Comparison of ENCODE assay signal across 27 cellular contexts in genomic region chr22:48306785-48307570, GRCh38.
"Had no signal": no experiment of that assay in that cellular context is flagged by ENCODE, and none has a peak within 500 bp of the region (broad histone marks: within the 10 kb centered on the region; RNA-seq: fewer than 3 reads in every experiment).

No MANE protein-coding gene starts in this region.

- H3K27ac ChIP-seq: esophagus muscularis mucosa, foreskin keratinocyte, gastroesophageal sphincter, heart right ventricle, left lung, prostate gland, sigmoid colon, stomach, thyroid gland had no signal

- H3K4me3 Mint-ChIP-seq: dendritic cell treated with granulocyte-macrophage colony-stimulating factor and Interleukin-4, amounts not matched to agents 40 ng/mL and 50 ng/mL, for 4 days; memory B cell; mesothelial cell of epicardium; naive B cell; natural killer cell treated with Interleukin-12 subunit alpha and Interleukin-12 subunit beta and Interleukin-15 and Interleukin-18, amount 100 ng/mL, for 72 hours; neural crest cell; stimulated activated effector memory CD8-positive, alpha-beta T cell treated with anti-CD3 and anti-CD28 coated beads, Interleukin-12 subunit alpha, Interleukin-12 subunit beta, amount 100 ng/mL, for 72 hours; type B pancreatic cell had no signal

- H3K4me3 ChIP-seq: esophagus muscularis mucosa, gastroesophageal sphincter, heart right ventricle, left lung, lung, mucosa of descending colon, prostate gland, sigmoid colon, stomach, thyroid gland had no signal

- H3K27me3 ChIP-seq: foreskin keratinocyte, left lung, sigmoid colon, thyroid gland had no signal

- ATAC-seq: foreskin keratinocyte; gastroesophageal sphincter; left lung; mucosa of descending colon; natural killer cell treated with Interleukin-12 subunit alpha and Interleukin-12 subunit beta and Interleukin-15 and Interleukin-18, amount 100 ng/mL, for 72 hours; right cardiac atrium; stimulated activated effector memory CD8-positive, alpha-beta T cell treated with anti-CD3 and anti-CD28 coated beads, Interleukin-12 subunit alpha, Interleukin-12 subunit beta, amount 100 ng/mL, for 72 hours had no signal

- H3K27ac Mint-ChIP-seq: dendritic cell treated with granulocyte-macrophage colony-stimulating factor and Interleukin-4, amounts not matched to agents 40 ng/mL and 50 ng/mL, for 4 days; memory B cell; mesothelial cell of epicardium; natural killer cell treated with Interleukin-12 subunit alpha and Interleukin-12 subunit beta and Interleukin-15 and Interleukin-18, amount 100 ng/mL, for 72 hours; stimulated activated effector memory CD8-positive, alpha-beta T cell treated with anti-CD3 and anti-CD28 coated beads, Interleukin-12 subunit alpha, Interleukin-12 subunit beta, amount 100 ng/mL, for 72 hours; type B pancreatic cell had no signal

- H3K4me1 Mint-ChIP-seq: memory B cell; naive B cell; neural crest cell; stimulated activated effector memory CD8-positive, alpha-beta T cell treated with anti-CD3 and anti-CD28 coated beads, Interleukin-12 subunit alpha, Interleukin-12 subunit beta, amount 100 ng/mL, for 72 hours had no signal

- H3K9me3 Mint-ChIP-seq: dendritic cell treated with granulocyte-macrophage colony-stimulating factor and Interleukin-4, amounts not matched to agents 40 ng/mL and 50 ng/mL, for 4 days had no signal

- H3K27me3 Mint-ChIP-seq: dendritic cell treated with granulocyte-macrophage colony-stimulating factor and Interleukin-4, amounts not matched to agents 40 ng/mL and 50 ng/mL, for 4 days had no signal

- DNase-seq: cerebellar nuclear complex; effector memory CD4-positive, alpha-beta T cell; foreskin keratinocyte; heart right ventricle; hippocampal formation; left lung; mucosa of descending colon; naive B cell; nucleus accumbens; sigmoid colon; stimulated activated CD4-positive, alpha-beta T cell treated with anti-CD3 and anti-CD28 coated beads, Interleukin-2, amount 100 ng/mL, for 24 hours; stimulated activated CD4-positive, alpha-beta T cell treated with anti-CD3 and anti-CD28 coated beads, Interleukin-4, amount 100 ng/mL, for 24 hours; stimulated activated naive CD4-positive, alpha-beta T cell treated with Interleukin-2 at 50 U/mL for 16 hours; stomach; thyroid gland had no signal

- H3K9me3 ChIP-seq: mucosa of descending colon, prostate gland, sigmoid colon, thyroid gland had no signal

- H3K36me3 Mint-ChIP-seq: memory B cell; mesothelial cell of epicardium; stimulated activated effector memory CD8-positive, alpha-beta T cell treated with anti-CD3 and anti-CD28 coated beads, Interleukin-12 subunit alpha, Interleukin-12 subunit beta, amount 100 ng/mL, for 72 hours; type B pancreatic cell had no signal

- H3K4me1 ChIP-seq: foreskin keratinocyte, gastroesophageal sphincter, heart right ventricle, left lung, prostate gland, sigmoid colon, stomach, thyroid gland had no signal

- H3K36me3 ChIP-seq: esophagus muscularis mucosa, gastroesophageal sphincter, heart right ventricle, left lung, prostate gland, sigmoid colon, stomach, thyroid gland had no signal
